Comparison of ENCODE assay signal across 12 cellular contexts in genomic region chr10:63901228-63901627, GRCh38.
A peak's percentile ranks its signal among the peaks of the same experiment; 100 is the strongest.
DNase-seq lines count a peak whose midpoint lies in the region; ATAC-seq, FAIRE-seq and TF ChIP-seq lines count a peak whose summit lies in the region.
"Had no signal": no experiment of that assay in that cellular context is flagged by ENCODE, and none has a peak within 500 bp of the region (broad histone marks: within the 10 kb centered on the region; RNA-seq: fewer than 3 reads in every experiment).

No MANE protein-coding gene starts in this region.

- in situ Hi-C loops in GM12878 (cut with MboI): no loop called here

- TF ChIP-seq POLR2A in GM12878 (IDR thresholded peaks at IDR 0.05; ENCODE audit: low read depth, low read length): no peak

- FAIRE-seq in GM12878 (lab: Jason Lieb, UNC): no peak

- BruUV-seq in GM12878 (replicated peaks; lab: Mats Ljungman, UMichigan): no TSS peak

- CTCF ChIA-PET in SK-N-SH (lab: Yijun Ruan, JAX): interaction anchor here (0.6 to 2.1 kb wide), 2 partner anchors 34 to 52 kb away, joined by 3 to 5 read pairs; no protein-coding TSS in a partner anchor
- CTCF ChIA-PET in GM12878 (lab: Yijun Ruan, JAX): interaction anchor here (0.7 to 1.3 kb wide), 3 partner anchors 10 to 402 kb away, joined by 3 to 5 read pairs (median 3); no protein-coding TSS in a partner anchor

- no peaks in the 10 kb centered on the region for H3K27me3 ChIP-seq in SK-N-SH (ENCODE audit: insufficient read depth)
- no peaks in the 10 kb centered on the region; a peak in 1 of 4 replicates for H3K27me3 ChIP-seq in GM12878 (replicated peaks in 1 of 2; ENCODE audit: control insufficient read depth in 2 of 2, insufficient read depth in 2 of 2, low read length in 1 of 2)
- H3K27me3 ChIP-seq: spleen had no signal

- H3K9ac ChIP-seq in SK-N-SH (no peak overlapping the region), GM12878 (ENCODE audit: control insufficient read depth, insufficient read depth, low read length) (no peak overlapping the region)

- no peaks in the 10 kb centered on the region for H3K36me3 Mint-ChIP-seq in progenitor cell of endocrine pancreas (ENCODE audit: insufficient read depth)

- H3K4me3 ChIP-seq in SK-N-SH (ENCODE audit: low read depth in 2 of 2, low read length in 1 of 2) (no peak overlapping the region), GM12878 (no peak overlapping the region)
- H3K4me3 ChIP-seq: spleen had no signal

- no peak overlapping the region for H3K4me3 Mint-ChIP-seq in progenitor cell of endocrine pancreas (ENCODE audit: low read depth)

- H4K20me1 ChIP-seq in SK-N-SH (ENCODE audit: insufficient read depth) (no peaks in the 10 kb centered on the region), GM12878 (ENCODE audit: control insufficient read depth, insufficient read depth) (no peaks in the 10 kb centered on the region)

- H3K9me2 ChIP-seq in SK-N-SH: no peaks in the 10 kb centered on the region

- POLR2A ChIA-PET in SK-N-SH (lab: Yijun Ruan, JAX) (no interaction called here), GM12878 (lab: Charles Lee) (no interaction called here)

- H3K9me3 ChIP-seq in SK-N-SH (no peaks in the 10 kb centered on the region), GM12878 (replicated peaks; ENCODE audit: control insufficient read depth, insufficient read depth, low read length) (no peaks in the 10 kb centered on the region)

- RAD21 ChIA-PET in GM12878 (lab: Charles Lee; ENCODE audit: unreplicated experiment): interaction anchor here (0.7 kb wide), 1 partner anchor 76 kb away, joined by 3 read pairs; no protein-coding TSS in a partner anchor

- H3K4me1 Mint-ChIP-seq in progenitor cell of endocrine pancreas (ENCODE audit: low read depth): peaks cover 6% of the 10 kb centered on the region

- H3K4me1 ChIP-seq in SK-N-SH (ENCODE audit: control insufficient read depth in 1 of 2, insufficient read depth in 2 of 2, low read depth in 1 of 2, low read length in 1 of 2) (no peaks in the 10 kb centered on the region), GM12878 (ENCODE audit: control insufficient read depth, insufficient read depth, low read length) (no peaks in the 10 kb centered on the region)

- no peak for TF ChIP-seq RAD21 in SK-N-SH (IDR thresholded peaks at IDR 0.05; ENCODE audit: low read length)
- TF ChIP-seq RAD21 in GM12878 (IDR thresholded peaks at IDR 0.05; ENCODE audit: insufficient read depth, low read depth, low read length): peak; percentile 13; the same call in 1 of the 2 replicates

- SMC1A ChIA-PET in GM12878 (lab: Charles Lee; ENCODE audit: uncharacterized antibody, unreplicated experiment): interaction anchor here (0.7 to 2.6 kb wide), 3 partner anchors 21 to 1721 kb away, joined by 3 to 8 read pairs (median 4); no protein-coding TSS in a partner anchor

- H2AFZ ChIP-seq in SK-N-SH (ENCODE audit: low read depth) (no peak overlapping the region), GM12878 (ENCODE audit: control insufficient read depth, low read depth, low read length) (no peak overlapping the region)

- H3K79me2 ChIP-seq in SK-N-SH (ENCODE audit: insufficient read depth): no peaks in the 10 kb centered on the region
- H3K79me2 ChIP-seq in GM12878 (ENCODE audit: control insufficient read depth, insufficient read depth, low read length): no peaks in the 10 kb centered on the region

- WGBS in SK-N-SH (ENCODE audit: low lambda C conversion rate): 76% methylated on average over 3 of the region's 3 CpGs
- 43% methylated on average over 3 of the region's 3 CpGs for WGBS in GM12878 (ENCODE audit: insufficient coverage, insufficient replicate concordance, low lambda C conversion rate, missing lambda C conversion rate)

- TF ChIP-seq CTCF in SK-N-SH (IDR thresholded peaks at IDR 0.05) (peak; percentile 43), GM12878 (IDR thresholded peaks at IDR 0.05 in 2 of 3, conservative IDR thresholded peaks at IDR 0.05 in 1 of 3; ENCODE audit: control insufficient read depth in 2 of 3, extremely low read depth in 1 of 3, insufficient read depth in 1 of 3, low read depth in 3 of 3, low read length in 3 of 3) (peak; percentile 27 to 58 (median 39); a peak in 5 of 6 replicates), progenitor cell of endocrine pancreas (IDR thresholded peaks at IDR 0.05; ENCODE audit: unreplicated experiment) (peak; percentile 25)

- no peaks in the 10 kb centered on the region for H3K27me3 Mint-ChIP-seq in progenitor cell of endocrine pancreas

- no peak overlapping the region for H3K27ac Mint-ChIP-seq in progenitor cell of endocrine pancreas

- H3F3A ChIP-seq in SK-N-SH (replicated peaks; ENCODE audit: insufficient read depth): no peaks in the 10 kb centered on the region

- intact Hi-C loops in GM12878 (cut with micrococcal nuclease; ENCODE audit: unreplicated experiment): no loop called here

- ATAC-seq in SK-N-SH treated with all-trans-retinoic acid at 6 μM for 48 hours (no peak), HG03139 (IDR thresholded peaks at IDR 0.05; ENCODE audit: unreplicated experiment) (peak; percentile 74), GM12878 (peak; percentile 75), GM21723 (IDR thresholded peaks at IDR 0.05; ENCODE audit: unreplicated experiment) (no peak), HG03442 (IDR thresholded peaks at IDR 0.05; ENCODE audit: unreplicated experiment) (no peak)

- H3K4me2 ChIP-seq in SK-N-SH (peak overlapping the region; percentile 37; the same call in 1 of the 2 replicates), GM12878 (ENCODE audit: control insufficient read depth, insufficient read depth) (no peak overlapping the region)

- H3K27ac ChIP-seq in SK-N-SH (ENCODE audit: low read depth in 2 of 2, low read length in 1 of 2): no peak overlapping the region
- no peak overlapping the region for H3K27ac ChIP-seq in GM12878 (ENCODE audit: control insufficient read depth, insufficient read depth)
- H3K27ac ChIP-seq: spleen had no signal

- no peak for TF ChIP-seq EP300 in SK-N-SH (IDR thresholded peaks at IDR 0.05; ENCODE audit: borderline replicate concordance in 1 of 2, low read depth in 1 of 2, low read length in 1 of 2)
- TF ChIP-seq EP300 in GM12878 (IDR thresholded peaks at IDR 0.05; ENCODE audit: borderline replicate concordance in 1 of 2, control insufficient read depth in 1 of 2, low read depth in 2 of 2, low read length in 2 of 2): no peak

- no peaks in the 10 kb centered on the region for H3K9me3 Mint-ChIP-seq in progenitor cell of endocrine pancreas (ENCODE audit: low read depth)

- DNase-seq in SK-N-SH (no peak), GM12878 (ENCODE audit: low read depth, low spot score) (no peak), progenitor cell of endocrine pancreas (ENCODE audit: low spot score, unreplicated experiment) (no peak), KG1 (lab: John Stamatoyannopoulos, UW) (no peak)
- DNase-seq: activated CD4-positive, alpha-beta T cell treated with anti-CD3 and anti-CD28 coated beads, Interleukin-2, amount 50 U/mL, for 4 hours; aorta; spleen; stimulated activated naive CD4-positive, alpha-beta T cell treated with Interleukin-2 at 50 U/mL for 16 hours had no signal

- H3K36me3 ChIP-seq in SK-N-SH (replicated peaks in 1 of 2; ENCODE audit: control insufficient read depth in 1 of 2, insufficient read depth in 2 of 2, low read length in 1 of 2) (no peaks in the 10 kb centered on the region), GM12878 (ENCODE audit: control insufficient read depth in 2 of 2, insufficient read depth in 2 of 2, low read length in 1 of 2) (no peaks in the 10 kb centered on the region)
- H3K36me3 ChIP-seq: spleen had no signal

TF ChIP-seq in SK-N-SH, 30 proteins besides CTCF, POLR2A, EP300 and RAD21 (continues in another document):
- no peak for TF ChIP-seq NFIC (IDR thresholded peaks at IDR 0.05; ENCODE audit: borderline replicate concordance)
- TF ChIP-seq GATA2 (CRISPR knock-in tag; IDR thresholded peaks at IDR 0.05): no peak
- TF ChIP-seq TCF12 (IDR thresholded peaks at IDR 0.05): no peak
- TF ChIP-seq, protein P1, sequence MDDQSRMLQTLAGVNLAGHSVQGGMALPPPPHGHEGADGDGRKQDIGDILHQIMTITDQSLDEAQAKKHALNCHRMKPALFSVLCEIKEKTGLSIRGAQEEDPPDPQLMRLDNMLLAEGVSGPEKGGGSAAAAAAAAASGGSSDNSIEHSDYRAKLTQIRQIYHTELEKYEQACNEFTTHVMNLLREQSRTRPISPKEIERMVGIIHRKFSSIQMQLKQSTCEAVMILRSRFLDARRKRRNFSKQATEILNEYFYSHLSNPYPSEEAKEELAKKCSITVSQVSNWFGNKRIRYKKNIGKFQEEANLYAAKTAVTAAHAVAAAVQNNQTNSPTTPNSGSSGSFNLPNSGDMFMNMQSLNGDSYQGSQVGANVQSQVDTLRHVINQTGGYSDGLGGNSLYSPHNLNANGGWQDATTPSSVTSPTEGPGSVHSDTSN (IDR thresholded peaks at IDR 0.05): no peak
- TF ChIP-seq FOXJ3 (CRISPR knock-in tag; IDR thresholded peaks at IDR 0.05): no peak

TF ChIP-seq in SK-N-SH treated with all-trans-retinoic acid at 6 μM for 48 hours, 23 proteins besides CTCF, POLR2A, EP300 and RAD21:
- no peak for TF ChIP-seq ZNF8 (CRISPR knock-in tag; IDR thresholded peaks at IDR 0.05)
- no peak for TF ChIP-seq OSR1 (CRISPR knock-in tag; IDR thresholded peaks at IDR 0.05)
- no peak for TF ChIP-seq ZNF565 (CRISPR knock-in tag; conservative IDR thresholded peaks at IDR 0.05; ENCODE audit: low read depth)
- TF ChIP-seq ARNTL (CRISPR knock-in tag; IDR thresholded peaks at IDR 0.05; ENCODE audit: borderline replicate concordance, low read depth): no peak
- TF ChIP-seq ESRRG (CRISPR knock-in tag; IDR thresholded peaks at IDR 0.05): no peak
- no peak for TF ChIP-seq ZFP30 (CRISPR knock-in tag; IDR thresholded peaks at IDR 0.05)
- no peak for TF ChIP-seq BACH2 (CRISPR knock-in tag; IDR thresholded peaks at IDR 0.05; ENCODE audit: borderline replicate concordance)
- no peak for TF ChIP-seq PPARA (CRISPR knock-in tag; IDR thresholded peaks at IDR 0.05; ENCODE audit: borderline replicate concordance)

TF ChIP-seq in GM12878, 131 proteins besides CTCF, POLR2A, EP300 and RAD21 (continues in another document):
- TF ChIP-seq MTA3 (IDR thresholded peaks at IDR 0.05; ENCODE audit: borderline replicate concordance, low read length): no peak
- TF ChIP-seq LARP7 (IDR thresholded peaks at IDR 0.05): no peak
- no peak for TF ChIP-seq PAX8 (IDR thresholded peaks at IDR 0.05)
- TF ChIP-seq NFYA (IDR thresholded peaks at IDR 0.05; ENCODE audit: borderline replicate concordance, low read depth, low read length): no peak
- no peak for TF ChIP-seq HDAC6 (IDR thresholded peaks at IDR 0.05; ENCODE audit: unreplicated experiment)
- no peak for TF ChIP-seq RB1 (IDR thresholded peaks at IDR 0.05; ENCODE audit: borderline replicate concordance)
- TF ChIP-seq NR2C2 (IDR thresholded peaks at IDR 0.05; ENCODE audit: borderline replicate concordance, control insufficient read depth, insufficient read length, low read depth): no peak
- TF ChIP-seq JUNB (IDR thresholded peaks at IDR 0.05): no peak
- no peak for TF ChIP-seq ZZZ3 (IDR thresholded peaks at IDR 0.05; ENCODE audit: control insufficient read depth, insufficient read length, low read depth)
- TF ChIP-seq BMI1 (IDR thresholded peaks at IDR 0.05; ENCODE audit: borderline replicate concordance): no peak
- no peak for TF ChIP-seq BACH1 (IDR thresholded peaks at IDR 0.05; ENCODE audit: borderline replicate concordance)
- no peak for TF ChIP-seq ESRRA (IDR thresholded peaks at IDR 0.05; ENCODE audit: low read length)
- no peak for TF ChIP-seq CREM (IDR thresholded peaks at IDR 0.05; ENCODE audit: low read depth)
- no peak for TF ChIP-seq FOXM1 (IDR thresholded peaks at IDR 0.05; ENCODE audit: low read depth, low read length)

Comparison
In these comparisons a context has a peak if more than half of its experiments do, and no peak if none do; other contexts are left out.
1. ATAC-seq: peak in HG03139 (single experiment) and GM12878 (single experiment); none in SK-N-SH treated with all-trans-retinoic acid at 6 μM for 48 hours (single experiment), GM21723 (single experiment) and HG03442 (single experiment).
2. Of the 26 proteins assayed by ChIP-seq in both GM12878 and SK-N-SH: peak only in GM12878: RAD21; only in SK-N-SH: none; in both: CTCF; in neither: 24.
3. Peak in every context shown above with its lines, with median percentiles within 50 percentile points of each other: CTCF ChIP-seq.